In genomic region chr12:56299853-56300643, GRCh38 we compare ENCODE assay signal across 8 cellular contexts. TPM values are rescaled to one million over a fixed set of nuclear protein-coding genes. Genes with fewer than 3 reads are reported as not detected.
DNase-seq lines count a peak whose midpoint lies in the region; TF ChIP-seq lines count a peak whose summit lies in the region.

CS (minus strand) TSS chr12:56300330; CDS start chr12:56300201, 129 bp downstream.

- no peaks in the 10 kb centered on the region for H3K27me3 ChIP-seq in neuronal stem cell (ENCODE audit: control insufficient read depth in 3 of 3, insufficient read depth in 3 of 3, low read depth in 1 of 3, low read length in 3 of 3)

- in situ Hi-C loops in SK-MEL-5 (cut with HindIII; ENCODE audit: low pct_unique_long_range_greater_than_20kb, low sequenced_read_pairs), result no loop called here

- peak within 1 kb of the TSS; percentile 56 to 98 for H3K4me3 ChIP-seq in neuronal stem cell (ENCODE audit: low read length in 2 of 2)

- DNase-seq in GF-D8 (lab: John Stamatoyannopoulos, UW) (peak; percentile 92), HEK293T (ENCODE audit: extremely low spot score) (peak; percentile 96), MV-4-11 (lab: John Stamatoyannopoulos, UW) (peak; percentile 99), SK-MEL-5 (ENCODE audit: low read depth, low spot score) (peak; percentile 98), foreskin melanocyte (peak; percentile 97), neuronal stem cell (ENCODE audit: low spot score) (peak; percentile 96)
- DNase-seq in activated naive CD4-positive, alpha-beta T cell treated with Interleukin-2 at 50 U/mL for 16 hours, result peak; percentile 99

- no CpG with 5 or more reads among the region's 63 CpGs for WGBS in neuronal stem cell (ENCODE audit: extremely low coverage in 2 of 2, insufficient read length in 2 of 2, insufficient replicate concordance in 1 of 2), 2 donors

- CTCF ChIA-PET in HEK293T (lab: Yijun Ruan, JAX), result interaction anchor here (1.5 kb wide), 1 partner anchor 34 kb away, joined by 3 read pairs; the partner anchor contains the start of gene COQ10A

- H3K27ac ChIP-seq in neuronal stem cell (replicated peaks; ENCODE audit: low read length), result peak within 1 kb of the TSS; percentile 73

- peak within 1 kb of the TSS; percentile 95 for H3K9ac ChIP-seq in neuronal stem cell (ENCODE audit: low read depth, low read length, poor library complexity)

- peak within 1 kb of the TSS; percentile 50 for H4K91ac ChIP-seq in neuronal stem cell (ENCODE audit: low read depth, low read length, poor library complexity)

- H2AK5ac ChIP-seq in neuronal stem cell (ENCODE audit: low read depth, low read length), result peak within 1 kb of the TSS; percentile 52

- peak within 1 kb of the TSS; percentile 40 for H2BK120ac ChIP-seq in neuronal stem cell (ENCODE audit: low read depth, low read length)

- peaks cover 6 to 10% of the 10 kb centered on the region in 2 donors for H3K4me1 ChIP-seq in neuronal stem cell (ENCODE audit: control insufficient read depth in 2 of 2, insufficient read depth in 1 of 2, low read depth in 1 of 2, low read length in 2 of 2)

- peaks cover 1 to 61% of the 10 kb centered on the region in 2 donors for H3K36me3 ChIP-seq in neuronal stem cell (replicated peaks in 1 of 2; ENCODE audit: control insufficient read depth in 2 of 2, insufficient read depth in 2 of 2, low read length in 2 of 2)

- no peak within 1 kb of the TSS for H4K8ac ChIP-seq in neuronal stem cell (ENCODE audit: low read depth, low read length)

- H3K14ac ChIP-seq in neuronal stem cell (ENCODE audit: low read length), result no peak within 1 kb of the TSS

- TF ChIP-seq CTCF in subcutaneous adipose tissue (IDR thresholded peaks at IDR 0.05; ENCODE audit: low read depth), result no peak

- POLR2A ChIA-PET in HEK293T (lab: Yijun Ruan, JAX), result interaction anchor here (0.5 to 3.6 kb wide), 9 partner anchors 8 to 337 kb away, joined by 3 to 10 read pairs (median 3); partner anchors contain the start of genes ESYT1 and RNF41

- no peak within 1 kb of the TSS for H2BK5ac ChIP-seq in neuronal stem cell (ENCODE audit: low read length)

- H3K4me2 ChIP-seq in neuronal stem cell (ENCODE audit: insufficient read depth, low read length, poor library complexity, severe bottlenecking), result peak within 1 kb of the TSS; percentile 75

- no peak within 1 kb of the TSS for H2BK12ac ChIP-seq in neuronal stem cell (ENCODE audit: low read length)

- peak within 1 kb of the TSS; percentile 76 for H3K18ac ChIP-seq in neuronal stem cell (ENCODE audit: low read length)

- H3K9me3 ChIP-seq in neuronal stem cell (replicated peaks in 1 of 2; ENCODE audit: control insufficient read depth in 2 of 2, insufficient read depth in 1 of 2, low read depth in 1 of 2, low read length in 2 of 2), result no peaks in the 10 kb centered on the region

- H3K23ac ChIP-seq in neuronal stem cell (ENCODE audit: low read depth, low read length, poor library complexity), result peak within 1 kb of the TSS; percentile 38

- peaks cover 5% of the 10 kb centered on the region for H3K79me1 ChIP-seq in neuronal stem cell (ENCODE audit: low read depth, low read length)

- peak within 1 kb of the TSS; percentile 72 for H2AFZ ChIP-seq in neuronal stem cell (ENCODE audit: low read length)

- no peak within 1 kb of the TSS for H2BK15ac ChIP-seq in neuronal stem cell (ENCODE audit: low read length)

- no peak within 1 kb of the TSS for H3K4ac ChIP-seq in neuronal stem cell (ENCODE audit: low read length)

TF ChIP-seq in HEK293T, 16 proteins besides CTCF, POLR2A, EP300 and RAD21:
- TF ChIP-seq L3MBTL2 (conservative IDR thresholded peaks at IDR 0.05), result peak; percentile 62; the same call in 1 of the 2 replicates
- TF ChIP-seq CTBP1 (IDR thresholded peaks at IDR 0.05; ENCODE audit: borderline replicate concordance), result no peak
- TF ChIP-seq PKNOX1 (IDR thresholded peaks at IDR 0.05), result peak; percentile 93
- no peak for TF ChIP-seq LEF1 (IDR thresholded peaks at IDR 0.05; ENCODE audit: borderline replicate concordance)
- TF ChIP-seq ARNT (IDR thresholded peaks at IDR 0.05), result no peak

RNA-seq across cellular contexts. Expression of gene CS, which starts in this region (rescaled TPM):
- 110 and 119 TPM in 2 replicates for total RNA-seq in SK-MEL-5 (2014; rRNA removed; shearing (Covaris generic))
- 171 and 221 TPM in 2 replicates for polyA plus RNA-seq in SK-MEL-5 (2015; cell fraction: cytosol; rRNA removed)
- 552 and 626 TPM in 2 replicates for polyA plus RNA-seq in SK-MEL-5 (2015; cell fraction: nucleus; rRNA removed)
- 125 TPM for polyA plus RNA-seq in neuronal stem cell (2013, experiment 1 of 2)
- polyA plus RNA-seq in neuronal stem cell (2013, experiment 2 of 2), result 123 TPM
- total RNA-seq in subcutaneous adipose tissue, result 100 to 1,000 TPM; 107 to 278 (median 141) TPM

Comparison
In these comparisons a context has a peak if more than half of its experiments do, and no peak if none do; other contexts are left out.
1. Peak in every context shown above with its lines: DNase-seq, H3K4me3 ChIP-seq and H3K27ac ChIP-seq.